ENCODE assay signal across 8 cellular contexts in genomic region chr6:121064345-121064744, GRCh38.
"Had no signal": no experiment of that assay in that cellular context is flagged by ENCODE, and none has a peak within 500 bp of the region (broad histone marks: within the 10 kb centered on the region; RNA-seq: fewer than 3 reads in every experiment).

No MANE protein-coding gene starts in this region.

- FAIRE-seq: G401.6, GM12878, GM12891, GM12892, GM18507, GM19239 had no signal

- DNase-seq: GDM1, GF-D8 had no signal

- H3K4me3 ChIP-seq: GM12878 had no signal

- ATAC-seq: GM12878 had no signal
